In the genomic region with DNA sequence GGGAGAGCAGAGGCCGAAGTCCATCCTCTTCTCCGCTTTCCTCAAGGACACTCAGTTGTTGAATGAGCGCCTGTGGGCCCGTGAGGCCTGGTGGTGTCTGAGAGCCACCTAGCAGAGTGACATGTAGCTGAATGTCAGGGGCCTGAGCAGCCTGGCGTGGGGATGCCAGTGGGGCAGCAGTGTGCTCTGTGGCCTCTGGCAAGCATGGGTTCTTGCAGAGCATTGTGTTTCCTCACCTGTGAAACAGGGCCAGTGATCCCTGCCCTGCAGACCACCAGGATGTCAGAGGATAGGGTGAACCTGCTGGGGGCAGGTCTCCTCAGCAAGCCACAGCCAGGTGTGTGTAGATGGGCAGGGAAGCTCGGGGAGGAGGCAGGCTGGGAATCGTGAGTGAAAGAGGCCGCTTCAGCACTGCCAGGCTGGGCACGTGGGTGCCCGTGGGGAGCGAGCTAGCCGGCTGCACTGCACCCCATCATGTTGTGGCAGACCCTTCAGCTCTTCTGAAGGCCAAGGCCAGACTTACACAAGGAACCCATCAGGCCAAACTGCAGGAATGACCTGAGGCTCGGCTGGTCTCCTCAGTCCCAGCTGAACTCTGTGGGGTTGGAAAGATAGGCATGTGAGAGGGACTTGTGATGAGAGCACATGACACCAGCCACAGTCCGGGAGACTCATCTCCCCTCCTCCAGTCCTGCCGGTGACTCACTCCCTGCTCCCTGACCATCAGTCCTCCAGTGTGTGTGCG, we compare ENCODE assay signal across 8 cellular contexts. TPM values are rescaled to one million over a fixed set of nuclear protein-coding genes. Genes with fewer than 3 reads are reported as not detected.
DNase-seq lines count a peak whose midpoint lies in the region; ATAC-seq, FAIRE-seq and TF ChIP-seq lines count a peak whose summit lies in the region.

No MANE protein-coding gene starts in this region.

- peak overlapping the region; percentile 32 to 34 for H3K27ac ChIP-seq in mucosa of rectum (ENCODE audit: low read depth in 2 of 2, low read length in 2 of 2)

- in situ Hi-C loops in Caki2 (cut with HindIII; ENCODE audit: low pct_unique_long_range_greater_than_20kb, low sequenced_read_pairs) = no loop called here

- FAIRE-seq in GM12892 (lab: Jason Lieb, UNC) = no peak

- H3K9me3 ChIP-seq in NT2/D1 (ENCODE audit: insufficient read depth, low read length) = no peaks in the 10 kb centered on the region
- no peaks in the 10 kb centered on the region for H3K9me3 ChIP-seq in endocrine pancreas (ENCODE audit: control insufficient read depth, low read length)
- H3K9me3 ChIP-seq in mucosa of rectum (ENCODE audit: control insufficient read depth in 2 of 2, low read length in 2 of 2) = no peaks in the 10 kb centered on the region

- no peak for TF ChIP-seq POLR2A in GM12892 (IDR thresholded peaks at IDR 0.05; ENCODE audit: low read depth, low read length)

- H3K27me3 ChIP-seq in NT2/D1 (ENCODE audit: insufficient read depth, insufficient read length) (no peaks in the 10 kb centered on the region), endocrine pancreas (ENCODE audit: control insufficient read depth, insufficient read depth, low read length) (no peaks in the 10 kb centered on the region), mucosa of rectum (ENCODE audit: control insufficient read depth in 2 of 2, insufficient read depth in 2 of 2, low read length in 2 of 2) (no peaks in the 10 kb centered on the region)

- H3K36me3 ChIP-seq in NT2/D1 (ENCODE audit: insufficient read depth, insufficient read length, low read length) (peaks cover 39% of the 10 kb centered on the region), endocrine pancreas (ENCODE audit: control insufficient read depth, insufficient read depth, low read length) (no peaks in the 10 kb centered on the region), mucosa of rectum (ENCODE audit: control insufficient read depth in 2 of 2, insufficient read depth in 2 of 2, low read length in 2 of 2) (peaks cover 0 to 2% of the 10 kb centered on the region in 2 donors)

- H3K4me1 ChIP-seq in NT2/D1 (ENCODE audit: insufficient read depth, insufficient read length) (peaks cover 30% of the 10 kb centered on the region), endocrine pancreas (ENCODE audit: control insufficient read depth, insufficient read depth, low read length) (peaks cover 11% of the 10 kb centered on the region), mucosa of rectum (ENCODE audit: control insufficient read depth in 2 of 2, insufficient read depth in 2 of 2, low read length in 2 of 2) (peaks cover 40 to 46% of the 10 kb centered on the region in 2 donors)

- no peak for ATAC-seq in HG02970 (IDR thresholded peaks at IDR 0.05; ENCODE audit: low FRiP score, unreplicated experiment)

- H3K4me3 ChIP-seq in NT2/D1 (ENCODE audit: insufficient read length, low read depth) (peak overlapping the region; percentile 4), endocrine pancreas (ENCODE audit: control insufficient read depth, insufficient read depth, low read length) (no peak overlapping the region), mucosa of rectum (ENCODE audit: low read length in 2 of 2) (peak overlapping the region in 1 of 2 donors; percentile 8)

- peak overlapping the region; percentile 50 for H3K9ac ChIP-seq in NT2/D1 (ENCODE audit: insufficient read length, low read depth)
- peak overlapping the region; percentile 54 for H3K9ac ChIP-seq in endocrine pancreas (ENCODE audit: control insufficient read depth, insufficient read depth, low read length)
- H3K9ac ChIP-seq in mucosa of rectum (ENCODE audit: low read depth in 1 of 2, low read length in 2 of 2) = peak overlapping the region in 1 of 2 donors; percentile 15

- peak; percentile 97 for DNase-seq in Caki2 (ENCODE audit: low read depth)
- DNase-seq in NT2/D1 (ENCODE audit: low read depth, low spot score) = no peak
- DNase-seq in GM12892 (ENCODE audit: insufficient read length) = no peak
- no peak for DNase-seq in NCI-H146 (lab: John Stamatoyannopoulos, UW)
- DNase-seq in T-helper 9 cell = no peak

RNA-seq across cellular contexts. Expression of a gene that starts 5.0 kb away (rescaled TPM):
- 95.2 and 106 TPM in 2 replicates for total RNA-seq in Caki2 (2014; rRNA removed; shearing (Covaris generic); ENCODE audit: low replicate concordance)
- polyA plus RNA-seq in GM12892 (2012; ENCODE audit: missing spikeins) = 6.2 TPM

RNA-seq across cellular contexts. Expression of a gene that starts 18.9 kb away (rescaled TPM):
- total RNA-seq in Caki2 (2014; rRNA removed; shearing (Covaris generic); ENCODE audit: low replicate concordance) = 79.7 and 108 TPM in 2 replicates
- polyA plus RNA-seq in GM12892 (2012; ENCODE audit: missing spikeins) = 44.3 TPM

RNA-seq across cellular contexts. Expression of a gene that starts 21.7 kb away (rescaled TPM):
- not detected in 2 replicates for total RNA-seq in Caki2 (2014; rRNA removed; shearing (Covaris generic); ENCODE audit: low replicate concordance)
- 0.68 TPM for polyA plus RNA-seq in GM12892 (2012; ENCODE audit: missing spikeins)

RNA-seq across cellular contexts. Expression of a gene that starts 59.1 kb away (rescaled TPM):
- total RNA-seq in Caki2 (2014; rRNA removed; shearing (Covaris generic); ENCODE audit: low replicate concordance) = 10.1 and 13.8 TPM in 2 replicates
- 63.6 TPM for polyA plus RNA-seq in GM12892 (2012; ENCODE audit: missing spikeins)
